In genomic region chr11:86380295-86380694, GRCh38 we compare ENCODE assay signal across 30 cellular contexts.
"Had no signal": no experiment of that assay in that cellular context is flagged by ENCODE, and none has a peak within 500 bp of the region (broad histone marks: within the 10 kb centered on the region; RNA-seq: fewer than 3 reads in every experiment).

No MANE protein-coding gene starts in this region.

- FAIRE-seq: TTC549 had no signal

- H3K4me3 ChIP-seq: adrenal gland, cardiac muscle cell had no signal

- H3K36me3 ChIP-seq: adrenal gland, cardiac muscle cell had no signal

- H3K27ac ChIP-seq: adrenal gland, cardiac muscle cell, VCaP had no signal

- H3K27me3 ChIP-seq: adrenal gland, cardiac muscle cell had no signal

- DNase-seq: activated B cell treated with CpG ODN at 0.5 μM for 24 hours; activated CD4-positive, alpha-beta memory T cell treated with anti-CD3 and anti-CD28 coated beads for 36 hours; activated CD4-positive, alpha-beta T cell treated with anti-CD3 and anti-CD28 coated beads for 4 hours; activated CD4-positive, alpha-beta T cell treated with anti-CD3 and anti-CD28 coated beads, Interleukin-2, amount 10 ng/mL, durations not matched to agents 24 days and 14 days; activated CD4-positive, alpha-beta T cell treated with anti-CD3 and anti-CD28 coated beads, Interleukin-2, amount 50 U/mL, for 1 hour; activated CD4-positive, alpha-beta T cell treated with anti-CD3 and anti-CD28 coated beads, Interleukin-2, amount 50 U/mL, for 4 hours; activated CD4-positive, CD25-positive, alpha-beta regulatory T cell treated with anti-CD3 and anti-CD28 coated beads, Interleukin-2, amount 50 U/mL, for 72 hours; activated CD8-positive, alpha-beta memory T cell treated with anti-CD3 and anti-CD28 coated beads, Interleukin-2, amount 50 U/mL, for 4 hours; activated CD8-positive, alpha-beta T cell treated with anti-CD3 and anti-CD28 coated beads for 36 hours; activated effector memory CD4-positive, alpha-beta T cell treated with anti-CD3 and anti-CD28 coated beads, Interleukin-2, amount 50 U/mL, for 16 hours; activated gamma-delta T cell treated with Interleukin-2 at 50 U/mL for 16 hours; activated naive CD4-positive, alpha-beta T cell; activated naive CD4-positive, alpha-beta T cell treated with anti-CD3 and anti-CD28 coated beads for 36 hours; activated naive CD4-positive, alpha-beta T cell treated with anti-CD3 and anti-CD28 coated beads, Interleukin-2, amount 50 U/mL, for 16 hours; activated naive CD8-positive, alpha-beta T cell treated with anti-CD3 and anti-CD28 coated beads for 36 hours; activated T-cell treated with anti-CD3 and anti-CD28 coated beads for 4 hours; activated T-cell treated with anti-CD3 and anti-CD28 coated beads, Interleukin-2, amount 50 U/mL, for 1 hour; activated T-cell treated with anti-CD3 and anti-CD28 coated beads, Interleukin-2, amount 50 U/mL, for 4 hours; activated T-cell treated with anti-CD3 and anti-CD28 coated beads, Interleukin-2, amount 50 U/mL, for 72 hours; adrenal gland; amniotic stem cell; aorta; caudate nucleus; cerebellar nuclear complex; T-helper 1 cell; T-helper 2 cell; T-helper 9 cell had no signal

- H3K9me3 ChIP-seq: adrenal gland had no signal

- H3K4me1 ChIP-seq: adrenal gland had no signal
